ENCODE assay signal across 1 cellular context in genomic region chr7:100837099-100837836, GRCh38.
TF ChIP-seq lines count a peak whose summit lies in the region.

No MANE protein-coding gene starts in this region.

TF ChIP-seq in K562, 482 proteins besides CTCF, POLR2A, EP300 and RAD21 (continued from another document and continues in another):
- TF ChIP-seq CGGBP1 (CRISPR knock-in tag; IDR thresholded peaks at IDR 0.05) (no peak), SIX5 (IDR thresholded peaks at IDR 0.05; ENCODE audit: borderline replicate concordance in 1 of 2, insufficient read depth in 1 of 2, low read depth in 1 of 2, low read length in 2 of 2) (peak; percentile 52 to 67; a peak in 2 of 4 replicates), ZNF12 (CRISPR knock-in tag; IDR thresholded peaks at IDR 0.05) (no peak), RB1 (IDR thresholded peaks at IDR 0.05; ENCODE audit: low read depth) (peak; percentile 47), ARID1B (IDR thresholded peaks at IDR 0.05) (peak; percentile 53; the same call in 1 of the 2 replicates), SNIP1 (IDR thresholded peaks at IDR 0.05; ENCODE audit: low read depth) (peak; percentile 88), ASH1L (IDR thresholded peaks at IDR 0.05; ENCODE audit: borderline replicate concordance, low read depth, partially characterized antibody) (peak; percentile 50), RBM25 (IDR thresholded peaks at IDR 0.05; ENCODE audit: low read depth, low read length, severe bottlenecking) (no peak), ZNF766 (CRISPR knock-in tag; conservative IDR thresholded peaks at IDR 0.05) (peak; percentile 83), YY1 (IDR thresholded peaks at IDR 0.05; ENCODE audit: borderline replicate concordance in 1 of 3, control insufficient read depth in 1 of 3, extremely low read depth in 1 of 3, insufficient read depth in 3 of 3, insufficient read length in 1 of 3, insufficient replicate concordance in 2 of 3, low read depth in 1 of 3, low read length in 2 of 3) (peak; percentile 97 to 99 (median 99)), TCF3 (CRISPR knock-in tag; IDR thresholded peaks at IDR 0.05) (peak; percentile 21; the same call in 1 of the 2 replicates), PML (IDR thresholded peaks at IDR 0.05; ENCODE audit: low read length) (peak; percentile 56; the same call in 1 of the 2 replicates), ZZZ3 (IDR thresholded peaks at IDR 0.05) (peak; percentile 56; the same call in 1 of the 2 replicates), MAZ (CRISPR knock-in tag; conservative IDR thresholded peaks at IDR 0.05 in 1 of 2, IDR thresholded peaks at IDR 0.05 in 1 of 2) (peak; percentile 62 to 84; a peak in 3 of 4 replicates), PTTG1 (tag; IDR thresholded peaks at IDR 0.05; ENCODE audit: low read depth) (no peak), ZNF24 (IDR thresholded peaks at IDR 0.05) (0 out of 2 replicates have a peak, but pooled peaks have one; percentile 47), MEF2D (tag; conservative IDR thresholded peaks at IDR 0.05; ENCODE audit: low read depth) (no peak), KDM4B (IDR thresholded peaks at IDR 0.05; ENCODE audit: borderline replicate concordance in 2 of 2, low read depth in 1 of 2) (peak in 1 of 2 experiments; percentile 80; a peak in 1 of 4 replicates), XRCC4 (IDR thresholded peaks at IDR 0.05; ENCODE audit: extremely low read depth, insufficient read depth, insufficient read length) (no peak), ZFP91 (CRISPR knock-in tag; IDR thresholded peaks at IDR 0.05) (no peak), BCLAF1 (IDR thresholded peaks at IDR 0.05; ENCODE audit: borderline replicate concordance in 1 of 2, control insufficient read depth in 1 of 2, low read depth in 2 of 2, low read length in 1 of 2) (0 out of 4 replicates have a peak, but pooled peaks of 1 of the 2 experiments have one; percentile 69), PATZ1 (CRISPR knock-in tag; IDR thresholded peaks at IDR 0.05; ENCODE audit: borderline replicate concordance) (no peak), SMARCA4 (IDR thresholded peaks at IDR 0.05) (peak; percentile 43), TSC22D4 (tag; IDR thresholded peaks at IDR 0.05) (no peak), POLR2AphosphoS5 (IDR thresholded peaks at IDR 0.05; ENCODE audit: control insufficient read depth, insufficient read depth, low read depth, low read length) (peak; percentile 32; the same call in 1 of the 2 replicates), ZNF57 (CRISPR knock-in tag; IDR thresholded peaks at IDR 0.05) (no peak), CBFA2T2 (conservative IDR thresholded peaks at IDR 0.05) (peak; percentile 85), ZNF764 (CRISPR knock-in tag; IDR thresholded peaks at IDR 0.05; ENCODE audit: low read depth) (peak; percentile 76; the same call in 1 of the 2 replicates), MYC (IDR thresholded peaks at IDR 0.05; ENCODE audit: low read depth, low read length) (peak; percentile 88), MYC (CRISPR knock-in tag; IDR thresholded peaks at IDR 0.05; ENCODE audit: borderline replicate concordance, low read depth) (no peak), CBX1 (IDR thresholded peaks at IDR 0.05; ENCODE audit: low read depth) (peak; percentile 74; the same call in 1 of the 2 replicates), E2F6 (IDR thresholded peaks at IDR 0.05; ENCODE audit: borderline replicate concordance in 1 of 2, extremely low read depth in 1 of 2, insufficient read depth in 1 of 2, insufficient read length in 1 of 2, low read depth in 1 of 2, low read length in 1 of 2, poor library complexity in 1 of 2, severe bottlenecking in 1 of 2) (peak; percentile 79 to 82)
- TF ChIP-seq, protein P1, sequence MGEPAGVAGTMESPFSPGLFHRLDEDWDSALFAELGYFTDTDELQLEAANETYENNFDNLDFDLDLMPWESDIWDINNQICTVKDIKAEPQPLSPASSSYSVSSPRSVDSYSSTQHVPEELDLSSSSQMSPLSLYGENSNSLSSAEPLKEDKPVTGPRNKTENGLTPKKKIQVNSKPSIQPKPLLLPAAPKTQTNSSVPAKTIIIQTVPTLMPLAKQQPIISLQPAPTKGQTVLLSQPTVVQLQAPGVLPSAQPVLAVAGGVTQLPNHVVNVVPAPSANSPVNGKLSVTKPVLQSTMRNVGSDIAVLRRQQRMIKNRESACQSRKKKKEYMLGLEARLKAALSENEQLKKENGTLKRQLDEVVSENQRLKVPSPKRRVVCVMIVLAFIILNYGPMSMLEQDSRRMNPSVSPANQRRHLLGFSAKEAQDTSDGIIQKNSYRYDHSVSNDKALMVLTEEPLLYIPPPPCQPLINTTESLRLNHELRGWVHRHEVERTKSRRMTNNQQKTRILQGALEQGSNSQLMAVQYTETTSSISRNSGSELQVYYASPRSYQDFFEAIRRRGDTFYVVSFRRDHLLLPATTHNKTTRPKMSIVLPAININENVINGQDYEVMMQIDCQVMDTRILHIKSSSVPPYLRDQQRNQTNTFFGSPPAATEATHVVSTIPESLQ (CRISPR knock-in tag; IDR thresholded peaks at IDR 0.05): 0 out of 2 replicates have a peak, but pooled peaks have one; percentile 76
- TF ChIP-seq, protein P2, sequence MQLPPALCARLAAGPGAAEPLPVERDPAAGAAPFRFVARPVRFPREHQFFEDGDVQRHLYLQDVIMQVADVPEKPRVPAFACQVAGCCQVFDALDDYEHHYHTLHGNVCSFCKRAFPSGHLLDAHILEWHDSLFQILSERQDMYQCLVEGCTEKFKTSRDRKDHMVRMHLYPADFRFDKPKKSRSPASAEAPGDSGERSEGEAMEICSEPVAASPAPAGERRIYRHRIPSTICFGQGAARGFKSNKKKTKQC (CRISPR knock-in tag; IDR thresholded peaks at IDR 0.05): peak; percentile 65; the same call in 1 of the 2 replicates
- TF ChIP-seq, protein P3, sequence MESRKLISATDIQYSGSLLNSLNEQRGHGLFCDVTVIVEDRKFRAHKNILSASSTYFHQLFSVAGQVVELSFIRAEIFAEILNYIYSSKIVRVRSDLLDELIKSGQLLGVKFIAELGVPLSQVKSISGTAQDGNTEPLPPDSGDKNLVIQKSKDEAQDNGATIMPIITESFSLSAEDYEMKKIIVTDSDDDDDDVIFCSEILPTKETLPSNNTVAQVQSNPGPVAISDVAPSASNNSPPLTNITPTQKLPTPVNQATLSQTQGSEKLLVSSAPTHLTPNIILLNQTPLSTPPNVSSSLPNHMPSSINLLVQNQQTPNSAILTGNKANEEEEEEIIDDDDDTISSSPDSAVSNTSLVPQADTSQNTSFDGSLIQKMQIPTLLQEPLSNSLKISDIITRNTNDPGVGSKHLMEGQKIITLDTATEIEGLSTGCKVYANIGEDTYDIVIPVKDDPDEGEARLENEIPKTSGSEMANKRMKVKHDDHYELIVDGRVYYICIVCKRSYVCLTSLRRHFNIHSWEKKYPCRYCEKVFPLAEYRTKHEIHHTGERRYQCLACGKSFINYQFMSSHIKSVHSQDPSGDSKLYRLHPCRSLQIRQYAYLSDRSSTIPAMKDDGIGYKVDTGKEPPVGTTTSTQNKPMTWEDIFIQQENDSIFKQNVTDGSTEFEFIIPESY (CRISPR knock-in tag; IDR thresholded peaks at IDR 0.05): peak; percentile 64
- TF ChIP-seq, protein P4, sequence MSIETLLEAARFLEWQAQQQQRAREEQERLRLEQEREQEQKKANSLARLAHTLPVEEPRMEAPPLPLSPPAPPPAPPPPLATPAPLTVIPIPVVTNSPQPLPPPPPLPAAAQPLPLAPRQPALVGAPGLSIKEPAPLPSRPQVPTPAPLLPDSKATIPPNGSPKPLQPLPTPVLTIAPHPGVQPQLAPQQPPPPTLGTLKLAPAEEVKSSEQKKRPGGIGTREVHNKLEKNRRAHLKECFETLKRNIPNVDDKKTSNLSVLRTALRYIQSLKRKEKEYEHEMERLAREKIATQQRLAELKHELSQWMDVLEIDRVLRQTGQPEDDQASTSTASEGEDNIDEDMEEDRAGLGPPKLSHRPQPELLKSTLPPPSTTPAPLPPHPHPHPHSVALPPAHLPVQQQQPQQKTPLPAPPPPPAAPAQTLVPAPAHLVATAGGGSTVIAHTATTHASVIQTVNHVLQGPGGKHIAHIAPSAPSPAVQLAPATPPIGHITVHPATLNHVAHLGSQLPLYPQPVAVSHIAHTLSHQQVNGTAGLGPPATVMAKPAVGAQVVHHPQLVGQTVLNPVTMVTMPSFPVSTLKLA (conservative IDR thresholded peaks at IDR 0.05): peak; percentile 87 to 91
- TF ChIP-seq, protein P5, sequence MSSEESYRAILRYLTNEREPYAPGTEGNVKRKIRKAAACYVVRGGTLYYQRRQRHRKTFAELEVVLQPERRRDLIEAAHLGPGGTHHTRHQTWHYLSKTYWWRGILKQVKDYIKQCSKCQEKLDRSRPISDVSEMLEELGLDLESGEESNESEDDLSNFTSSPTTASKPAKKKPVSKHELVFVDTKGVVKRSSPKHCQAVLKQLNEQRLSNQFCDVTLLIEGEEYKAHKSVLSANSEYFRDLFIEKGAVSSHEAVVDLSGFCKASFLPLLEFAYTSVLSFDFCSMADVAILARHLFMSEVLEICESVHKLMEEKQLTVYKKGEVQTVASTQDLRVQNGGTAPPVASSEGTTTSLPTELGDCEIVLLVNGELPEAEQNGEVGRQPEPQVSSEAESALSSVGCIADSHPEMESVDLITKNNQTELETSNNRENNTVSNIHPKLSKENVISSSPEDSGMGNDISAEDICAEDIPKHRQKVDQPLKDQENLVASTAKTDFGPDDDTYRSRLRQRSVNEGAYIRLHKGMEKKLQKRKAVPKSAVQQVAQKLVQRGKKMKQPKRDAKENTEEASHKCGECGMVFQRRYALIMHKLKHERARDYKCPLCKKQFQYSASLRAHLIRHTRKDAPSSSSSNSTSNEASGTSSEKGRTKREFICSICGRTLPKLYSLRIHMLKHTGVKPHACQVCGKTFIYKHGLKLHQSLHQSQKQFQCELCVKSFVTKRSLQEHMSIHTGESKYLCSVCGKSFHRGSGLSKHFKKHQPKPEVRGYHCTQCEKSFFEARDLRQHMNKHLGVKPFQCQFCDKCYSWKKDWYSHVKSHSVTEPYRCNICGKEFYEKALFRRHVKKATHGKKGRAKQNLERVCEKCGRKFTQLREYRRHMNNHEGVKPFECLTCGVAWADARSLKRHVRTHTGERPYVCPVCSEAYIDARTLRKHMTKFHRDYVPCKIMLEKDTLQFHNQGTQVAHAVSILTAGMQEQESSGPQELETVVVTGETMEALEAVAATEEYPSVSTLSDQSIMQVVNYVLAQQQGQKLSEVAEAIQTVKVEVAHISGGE (CRISPR knock-in tag; IDR thresholded peaks at IDR 0.05): peak in 1 of 3 experiments; percentile 66; a peak in 2 of 6 replicates
